Comparison of ENCODE assay signal across 8 cellular contexts in the genomic region with DNA sequence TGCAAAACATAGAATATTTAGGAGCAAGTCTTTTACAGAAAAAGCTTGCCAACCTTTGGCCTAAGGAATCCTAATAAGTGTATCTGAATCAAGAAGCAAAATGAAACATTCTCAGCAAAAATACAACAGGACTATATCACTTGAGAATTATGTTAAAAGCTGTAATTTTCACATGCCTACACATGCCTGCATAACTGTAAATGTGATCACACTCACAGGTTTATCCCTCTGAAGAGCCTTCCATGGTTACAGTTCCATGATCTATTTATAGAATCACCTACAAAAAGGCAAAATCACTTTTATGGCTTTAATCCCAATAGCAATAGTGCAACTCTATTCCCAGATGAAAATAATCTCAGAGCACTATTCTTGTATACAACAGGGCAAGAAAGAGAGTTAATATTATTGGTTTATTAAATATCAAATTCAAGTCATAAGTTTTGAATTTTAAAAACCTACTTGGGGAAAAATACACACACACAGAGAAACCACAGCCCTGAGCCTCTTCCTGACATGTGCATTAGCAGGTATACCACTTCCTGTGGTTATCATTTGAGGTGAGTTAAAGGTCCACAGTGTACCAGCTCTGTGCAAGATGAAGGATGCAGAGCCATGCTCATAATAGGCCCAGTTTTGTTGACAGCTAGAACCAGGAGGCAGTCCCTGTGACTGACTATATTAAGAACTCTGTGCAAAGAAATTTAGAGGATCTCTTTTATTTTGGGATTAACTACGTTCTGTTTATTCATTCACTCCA.
DNase-seq lines count a peak whose midpoint lies in the region; ATAC-seq and TF ChIP-seq lines count a peak whose summit lies in the region.
"Had no signal": no experiment of that assay in that cellular context is flagged by ENCODE, and none has a peak within 500 bp of the region (broad histone marks: within the 10 kb centered on the region; RNA-seq: fewer than 3 reads in every experiment).

No MANE protein-coding gene starts in this region.

- TF ChIP-seq CTCF in A673 (conservative IDR thresholded peaks at IDR 0.05; ENCODE audit: low read depth, low read length), result no peak

- H3K9me3 Mint-ChIP-seq in naive B cell, result no peaks in the 10 kb centered on the region

- CTCF ChIA-PET in A673 (lab: Charles Lee), result no interaction called here

- no peaks in the 10 kb centered on the region for H3K9me3 ChIP-seq in A673 (ENCODE audit: low read depth, low read length, poor library complexity, severe bottlenecking)
- H3K9me3 ChIP-seq: SJSA1 had no signal

- H3K36me3 Mint-ChIP-seq in naive B cell, result no peaks in the 10 kb centered on the region

- peaks cover 9 to 34% (median 19%) of the 10 kb centered on the region in 3 donors for H3K27me3 Mint-ChIP-seq in naive B cell

- no TSS peak for BruUV-seq in A673 (replicated peaks; lab: Mats Ljungman, UMichigan)

- peak; percentile 73 for ATAC-seq in GM19468 (IDR thresholded peaks at IDR 0.05; ENCODE audit: extremely low read depth, unreplicated experiment)
- peak; percentile 91 for ATAC-seq in HG03342 (IDR thresholded peaks at IDR 0.05; ENCODE audit: unreplicated experiment)
- ATAC-seq in naive B cell (ENCODE audit: low read depth in 2 of 2), result peak; percentile 92

- no peaks in the 10 kb centered on the region for H3K27me3 ChIP-seq in A673 (replicated peaks; ENCODE audit: insufficient read depth, low read depth, low read length, poor library complexity)
- H3K27me3 ChIP-seq: SJSA1 had no signal

- no peak overlapping the region for H3K4me3 ChIP-seq in A673 (ENCODE audit: low read depth, low read length, poor library complexity, severe bottlenecking)
- H3K4me3 ChIP-seq: SJSA1 had no signal

- DNase-seq in activated CD8-positive, alpha-beta memory T cell treated with anti-CD3 and anti-CD28 coated beads, Interleukin-2, amount 50 U/mL, for 24 hours (ENCODE audit: extremely low read depth), result peak; percentile 15
- DNase-seq in naive B cell (peak; percentile 46), AG20443 (ENCODE audit: low spot score) (no peak), A673 (ENCODE audit: low spot score) (no peak), putamen (ENCODE audit: low spot score) (no peak)

- POLR2A ChIA-PET in A673 (lab: Charles Lee; ENCODE audit: low non-redundant PET), result no interaction called here

- peak overlapping the region in 1 of 6 donors; percentile 78 for H3K27ac Mint-ChIP-seq in naive B cell

- peaks cover 39% of the 10 kb centered on the region for H3K4me1 ChIP-seq in A673 (ENCODE audit: insufficient read depth, low read length, poor library complexity, severe bottlenecking)

- H3K4me1 Mint-ChIP-seq in naive B cell, result peaks cover 22 to 42% (median 32%) of the 10 kb centered on the region in 3 donors

- intact Hi-C loops in A673 (cut with micrococcal nuclease; ENCODE audit: unreplicated experiment), result no loop called here

- no peaks in the 10 kb centered on the region for H3K36me3 ChIP-seq in A673 (ENCODE audit: insufficient read depth, low read length, poor library complexity, severe bottlenecking)
- H3K36me3 ChIP-seq: SJSA1 had no signal

- H3K4me3 Mint-ChIP-seq in naive B cell, result peak overlapping the region in 6 of 8 donors; percentile 35 to 73 (median 50)

- H3K27ac ChIP-seq in A673 (ENCODE audit: low read depth, low read length, poor library complexity, severe bottlenecking), result no peak overlapping the region
- H3K27ac ChIP-seq: SJSA1 had no signal

Comparison
In these comparisons a context has a peak if more than half of its experiments do, and no peak if none do; other contexts are left out.
1. DNase-seq: peak in activated CD8-positive, alpha-beta memory T cell treated with anti-CD3 and anti-CD28 coated beads, Interleukin-2, amount 50 U/mL, for 24 hours (single experiment) and naive B cell (single experiment); none in AG20443 (single experiment), A673 (single experiment) and putamen (single experiment).
2. Peak in every context shown above with its lines, with median percentiles within 50 percentile points of each other: ATAC-seq.